ENCODE assay signal across 15 cellular contexts in genomic region chr1:39182804-39183203, GRCh38. TPM values are rescaled to one million over a fixed set of nuclear protein-coding genes. Genes with fewer than 3 reads are reported as not detected.
DNase-seq lines count a peak whose midpoint lies in the region; ATAC-seq and TF ChIP-seq lines count a peak whose summit lies in the region.
"Had no signal": no experiment of that assay in that cellular context is flagged by ENCODE, and none has a peak within 500 bp of the region (broad histone marks: within the 10 kb centered on the region; RNA-seq: fewer than 3 reads in every experiment).

No MANE protein-coding gene starts in this region.

- H3K79me1 ChIP-seq in mesenchymal stem cell (replicated peaks; ENCODE audit: low read length, poor library complexity, severe bottlenecking) = no peaks in the 10 kb centered on the region

- intact Hi-C loops in natural killer cell (cut with micrococcal nuclease) (loop anchor here (2.0 to 5.0 kb wide), 2 partner anchors 34 to 76 kb away; no protein-coding TSS in a partner anchor), dorsolateral prefrontal cortex (cut with DNase I) (loop anchor here in 1 of 2 donors (10.0 kb wide), 1 partner anchor 258 kb away; no protein-coding TSS in a partner anchor)

- TF ChIP-seq CTCF in natural killer cell (IDR thresholded peaks at IDR 0.05) (no peak), dorsolateral prefrontal cortex (IDR thresholded peaks at IDR 0.05 in 54 of 56, conservative IDR thresholded peaks at IDR 0.05 in 2 of 56; ENCODE audit: low read depth in 1 of 56, partially characterized antibody in 56 of 56) (no peak)

- no peaks in the 10 kb centered on the region for H3K36me3 ChIP-seq in mesenchymal stem cell (ENCODE audit: control insufficient read depth in 1 of 2, insufficient read depth in 2 of 2, low read depth in 1 of 2, low read length in 2 of 2)
- H3K36me3 ChIP-seq: heart right ventricle had no signal

- H3K27me3 ChIP-seq in mesenchymal stem cell (ENCODE audit: control insufficient read depth in 1 of 2, insufficient read depth in 1 of 2, low read length in 2 of 2) = no peaks in the 10 kb centered on the region
- no peaks in the 10 kb centered on the region for H3K27me3 ChIP-seq in dorsolateral prefrontal cortex
- H3K27me3 ChIP-seq: heart right ventricle had no signal

- peak overlapping the region; percentile 78 to 87 for H3K27ac Mint-ChIP-seq in natural killer cell treated with Interleukin-12 subunit alpha and Interleukin-12 subunit beta and Interleukin-15 and Interleukin-18, amount 100 ng/mL, for 72 hours
- H3K27ac Mint-ChIP-seq in natural killer cell = peak overlapping the region in 1 of 2 donors; percentile 90
- peak overlapping the region; percentile 94 for H3K27ac Mint-ChIP-seq in activated T-helper 17 cell treated with anti-CD3 and anti-CD28 coated beads, Interleukin-2, amount 50 U/mL, for 72 hours

- no peaks in the 10 kb centered on the region for H3K36me3 Mint-ChIP-seq in natural killer cell treated with Interleukin-12 subunit alpha and Interleukin-12 subunit beta and Interleukin-15 and Interleukin-18, amount 100 ng/mL, for 72 hours
- H3K36me3 Mint-ChIP-seq in natural killer cell = no peaks in the 10 kb centered on the region
- peaks cover 5% of the 10 kb centered on the region for H3K36me3 Mint-ChIP-seq in activated T-helper 17 cell treated with anti-CD3 and anti-CD28 coated beads, Interleukin-2, amount 50 U/mL, for 72 hours (ENCODE audit: low read depth)
- H3K36me3 Mint-ChIP-seq: naive B cell had no signal

- no peak overlapping the region for H3K4ac ChIP-seq in mesenchymal stem cell (ENCODE audit: low read depth in 1 of 2, low read length in 2 of 2)

- no peaks in the 10 kb centered on the region for H3K27me3 Mint-ChIP-seq in natural killer cell treated with Interleukin-12 subunit alpha and Interleukin-12 subunit beta and Interleukin-15 and Interleukin-18, amount 100 ng/mL, for 72 hours
- H3K27me3 Mint-ChIP-seq in natural killer cell (ENCODE audit: low read depth in 2 of 2) = no peaks in the 10 kb centered on the region
- no peaks in the 10 kb centered on the region for H3K27me3 Mint-ChIP-seq in activated T-helper 17 cell treated with anti-CD3 and anti-CD28 coated beads, Interleukin-2, amount 50 U/mL, for 72 hours
- H3K27me3 Mint-ChIP-seq: naive B cell had no signal

- H2BK120ac ChIP-seq in mesenchymal stem cell (ENCODE audit: low read depth, low read length) = no peak overlapping the region

- no peak overlapping the region for H4K8ac ChIP-seq in mesenchymal stem cell (ENCODE audit: low read length)

- no peak overlapping the region for H2AFZ ChIP-seq in mesenchymal stem cell (ENCODE audit: low read depth, low read length)

- H4K91ac ChIP-seq in mesenchymal stem cell (ENCODE audit: low read length) = no peak overlapping the region

- H3K4me2 ChIP-seq in mesenchymal stem cell (ENCODE audit: low read length, poor library complexity, severe bottlenecking) = no peak overlapping the region

- H3K4me1 ChIP-seq in mesenchymal stem cell (ENCODE audit: control insufficient read depth, insufficient read depth, low read depth, low read length) = peaks cover 14% of the 10 kb centered on the region

- no peak overlapping the region for H3K14ac ChIP-seq in mesenchymal stem cell (ENCODE audit: low read length in 2 of 2)

- WGBS in mesenchymal stem cell = 100% methylated on average over 1 of the region's 2 CpGs

- H3K4me3 ChIP-seq in mesenchymal stem cell (ENCODE audit: insufficient read depth in 1 of 2, low read depth in 1 of 2, low read length in 2 of 2) = no peak overlapping the region
- H3K4me3 ChIP-seq in dorsolateral prefrontal cortex = no peak overlapping the region
- H3K4me3 ChIP-seq: heart right ventricle had no signal

- no peak overlapping the region for H3K4me3 Mint-ChIP-seq in natural killer cell treated with Interleukin-12 subunit alpha and Interleukin-12 subunit beta and Interleukin-15 and Interleukin-18, amount 100 ng/mL, for 72 hours
- H3K4me3 Mint-ChIP-seq in natural killer cell = no peak overlapping the region
- no peak overlapping the region for H3K4me3 Mint-ChIP-seq in activated T-helper 17 cell treated with anti-CD3 and anti-CD28 coated beads, Interleukin-2, amount 50 U/mL, for 72 hours
- H3K4me3 Mint-ChIP-seq: naive B cell had no signal

- peak overlapping the region; percentile 57 for H3K27ac ChIP-seq in mesenchymal stem cell (ENCODE audit: low read length, poor library complexity, severe bottlenecking)
- peak overlapping the region in 5 of 59 donors; percentile 23 to 69 (median 35) for H3K27ac ChIP-seq in dorsolateral prefrontal cortex

- H3K4me1 Mint-ChIP-seq in natural killer cell treated with Interleukin-12 subunit alpha and Interleukin-12 subunit beta and Interleukin-15 and Interleukin-18, amount 100 ng/mL, for 72 hours (ENCODE audit: low read depth in 2 of 2) = peaks cover 26 to 38% of the 10 kb centered on the region in 2 donors
- H3K4me1 Mint-ChIP-seq in natural killer cell = peaks cover 14% of the 10 kb centered on the region in 2 donors
- peaks cover 41% of the 10 kb centered on the region for H3K4me1 Mint-ChIP-seq in activated T-helper 17 cell treated with anti-CD3 and anti-CD28 coated beads, Interleukin-2, amount 50 U/mL, for 72 hours

- H3K9ac ChIP-seq in mesenchymal stem cell (ENCODE audit: low read length) = no peak overlapping the region

- H2BK5ac ChIP-seq in mesenchymal stem cell (ENCODE audit: low read depth, low read length, poor library complexity, severe bottlenecking) = no peak overlapping the region

- no peak overlapping the region for H2BK12ac ChIP-seq in mesenchymal stem cell (ENCODE audit: low read length in 2 of 2)

- H2AK5ac ChIP-seq in mesenchymal stem cell (ENCODE audit: low read length, severe bottlenecking) = peak overlapping the region; percentile 70

- no peaks in the 10 kb centered on the region for H3K9me3 Mint-ChIP-seq in natural killer cell treated with Interleukin-12 subunit alpha and Interleukin-12 subunit beta and Interleukin-15 and Interleukin-18, amount 100 ng/mL, for 72 hours
- no peaks in the 10 kb centered on the region for H3K9me3 Mint-ChIP-seq in natural killer cell
- no peaks in the 10 kb centered on the region for H3K9me3 Mint-ChIP-seq in activated T-helper 17 cell treated with anti-CD3 and anti-CD28 coated beads, Interleukin-2, amount 50 U/mL, for 72 hours
- H3K9me3 Mint-ChIP-seq: naive B cell had no signal

- DNase-seq in natural killer cell treated with Interleukin-12 subunit alpha and Interleukin-12 subunit beta and Interleukin-15 and Interleukin-18, amount 100 ng/mL, for 72 hours (ENCODE audit: low spot score) = no peak
- no peak for DNase-seq in natural killer cell
- no peak for DNase-seq in mesenchymal stem cell
- no peak for DNase-seq in dorsolateral prefrontal cortex
- no peak for DNase-seq in cerebellar nuclear complex (lab: John Stamatoyannopoulos, UW)
- DNase-seq in NCI-H1105 (lab: John Stamatoyannopoulos, UW) = no peak
- DNase-seq: activated CD8-positive, alpha-beta memory T cell treated with anti-CD3 and anti-CD28 coated beads, Interleukin-2, amount 50 U/mL, for 48 hours; heart right ventricle; left cardiac atrium; naive B cell; NCI-H146; NCI-H446 treated with DMSO at 0.1 percent for 48 hours; stimulated activated CD4-positive, alpha-beta T cell treated with anti-CD3 and anti-CD28 coated beads, Interleukin-4, amount 100 ng/mL, for 1 hour had no signal

- H3K23ac ChIP-seq in mesenchymal stem cell (ENCODE audit: low read length in 2 of 2) = no peak overlapping the region

- H3K18ac ChIP-seq in mesenchymal stem cell (ENCODE audit: low read depth in 1 of 2, low read length in 2 of 2) = no peak overlapping the region

- no peaks in the 10 kb centered on the region for H3K9me3 ChIP-seq in mesenchymal stem cell (ENCODE audit: control insufficient read depth, low read length)
- H3K9me3 ChIP-seq: heart right ventricle had no signal

- no peak for ATAC-seq in natural killer cell treated with Interleukin-12 subunit alpha and Interleukin-12 subunit beta and Interleukin-15 and Interleukin-18, amount 100 ng/mL, for 72 hours
- ATAC-seq in natural killer cell (no peak), GM21576 (IDR thresholded peaks at IDR 0.05; ENCODE audit: unreplicated experiment) (no peak)
- ATAC-seq in activated T-helper 17 cell treated with anti-CD3 and anti-CD28 coated beads, Interleukin-2, amount 50 U/mL, for 72 hours (replicated peaks) = no peak

- no peak overlapping the region for H2BK15ac ChIP-seq in mesenchymal stem cell (ENCODE audit: low read depth, poor library complexity, severe bottlenecking)

RNA-seq across cellular contexts. Expression of gene MACF1, which starts 21.7 kb away (rescaled TPM):
- 100 to 1,000 TPM; 370 to 514 TPM for total RNA-seq in natural killer cell treated with Interleukin-12 subunit alpha and Interleukin-12 subunit beta and Interleukin-15 and Interleukin-18, amount 100 ng/mL, for 72 hours
- total RNA-seq in natural killer cell = 100 to 1,000 TPM; 752 to 811 (median 752) TPM
- total RNA-seq in activated T-helper 17 cell treated with anti-CD3 and anti-CD28 coated beads, Interleukin-2, amount 50 U/mL, for 72 hours = 100 to 1,000 TPM; 434 to 605 TPM
- 94.0 TPM for polyA plus RNA-seq in mesenchymal stem cell (2013, experiment 1 of 2)
- polyA plus RNA-seq in mesenchymal stem cell (2013, experiment 2 of 2) = 86.1 TPM
- total RNA-seq in dorsolateral prefrontal cortex = 100 to 1,000 TPM; 403 to 915 (median 551) TPM
